ENCODE assay signal across 12 cellular contexts in the genomic region with DNA sequence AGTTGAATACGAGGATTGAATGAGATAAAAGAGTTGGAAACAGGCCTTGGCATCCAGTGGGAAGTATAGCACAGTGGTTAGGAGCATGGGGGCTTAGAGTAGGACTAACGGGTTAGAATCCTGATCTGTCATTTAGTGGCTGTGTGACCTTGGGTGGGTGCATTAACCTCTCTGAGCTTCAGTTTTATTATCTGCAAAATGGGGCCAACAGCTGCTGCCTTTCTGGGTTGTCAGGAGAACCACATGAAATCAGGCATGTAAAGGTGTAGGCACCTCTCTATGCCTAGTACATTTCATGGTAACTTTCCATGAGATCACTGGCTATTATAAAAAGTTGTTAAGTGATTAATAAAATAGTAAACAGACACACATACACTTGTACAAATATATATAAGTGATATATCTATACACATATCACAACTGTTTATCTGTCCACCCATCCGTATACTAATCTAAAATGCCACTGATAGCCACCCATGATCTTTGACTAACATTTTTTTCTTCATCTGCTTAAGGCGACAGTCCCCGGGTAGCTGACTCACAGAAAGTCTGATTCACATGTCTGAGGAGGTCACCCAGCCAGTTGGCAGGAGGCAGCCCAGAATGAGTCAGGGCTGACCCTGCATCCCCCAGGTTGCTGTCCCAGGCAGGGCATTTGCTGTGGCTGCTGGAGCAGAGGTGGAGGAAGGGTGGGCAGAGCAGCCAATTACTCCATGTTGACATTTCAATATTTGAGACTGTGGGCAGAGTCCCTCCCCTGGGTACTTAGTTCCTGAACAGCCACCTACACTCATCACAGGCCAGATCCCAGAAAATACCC.
DNase-seq lines count a peak whose midpoint lies in the region; ATAC-seq, FAIRE-seq and TF ChIP-seq lines count a peak whose summit lies in the region.
"Had no signal": no experiment of that assay in that cellular context is flagged by ENCODE, and none has a peak within 500 bp of the region (broad histone marks: within the 10 kb centered on the region; RNA-seq: fewer than 3 reads in every experiment).

No MANE protein-coding gene starts in this region.

- H3K36me3 Mint-ChIP-seq in glutamatergic neuron (ENCODE audit: unreplicated experiment): no peaks in the 10 kb centered on the region
- no peaks in the 10 kb centered on the region for H3K36me3 Mint-ChIP-seq in T-cell
- H3K36me3 Mint-ChIP-seq: stimulated activated memory B cell treated with anti-CD40 and anti-IgM and Interleukin-4, amounts not matched to agents 10 μg/mL and 1 μg/mL and 100 μg/mL, for 72 hours had no signal

- peak overlapping the region; percentile 69 to 88 (median 86) for H3K27ac ChIP-seq in gastrocnemius medialis
- H3K27ac ChIP-seq: KMS-11 had no signal

- peak in 1 of 2 donors; percentile 18 for TF ChIP-seq POLR2A in gastrocnemius medialis (IDR thresholded peaks at IDR 0.05)

- H3K4me3 Mint-ChIP-seq in glutamatergic neuron (ENCODE audit: unreplicated experiment) (no peak overlapping the region), T-cell (no peak overlapping the region)
- H3K4me3 Mint-ChIP-seq: activated B cell treated with CpG ODN at 0.5 μM for 24 hours; stimulated activated memory B cell treated with anti-CD40 and anti-IgM and Interleukin-4, amounts not matched to agents 10 μg/mL and 1 μg/mL and 100 μg/mL, for 72 hours had no signal

- peaks cover 6% of the 10 kb centered on the region for H3K27me3 Mint-ChIP-seq in glutamatergic neuron (ENCODE audit: unreplicated experiment)
- H3K27me3 Mint-ChIP-seq in T-cell: no peaks in the 10 kb centered on the region
- H3K27me3 Mint-ChIP-seq: stimulated activated memory B cell treated with anti-CD40 and anti-IgM and Interleukin-4, amounts not matched to agents 10 μg/mL and 1 μg/mL and 100 μg/mL, for 72 hours had no signal

- H3K4me1 Mint-ChIP-seq in glutamatergic neuron (ENCODE audit: low read depth, unreplicated experiment) (no peaks in the 10 kb centered on the region), T-cell (no peaks in the 10 kb centered on the region)
- H3K4me1 Mint-ChIP-seq: activated B cell treated with CpG ODN at 0.5 μM for 24 hours; stimulated activated memory B cell treated with anti-CD40 and anti-IgM and Interleukin-4, amounts not matched to agents 10 μg/mL and 1 μg/mL and 100 μg/mL, for 72 hours had no signal

- H3K9me3 Mint-ChIP-seq in glutamatergic neuron (ENCODE audit: unreplicated experiment) (no peaks in the 10 kb centered on the region), T-cell (peaks cover 0 to 3% (median 0%) of the 10 kb centered on the region in 3 donors)
- H3K9me3 Mint-ChIP-seq: activated B cell treated with CpG ODN at 0.5 μM for 24 hours had no signal

- no peaks in the 10 kb centered on the region for H3K36me3 ChIP-seq in gastrocnemius medialis

- CTCF ChIA-PET in T-cell (lab: Charles Lee): no interaction called here

- ATAC-seq in gastrocnemius medialis (peak; percentile 82 to 89), HG02623 (IDR thresholded peaks at IDR 0.05; ENCODE audit: unreplicated experiment) (no peak), HG02610 (IDR thresholded peaks at IDR 0.05; ENCODE audit: unreplicated experiment) (no peak), T-cell (replicated peaks in 1 of 4) (no peak)
- ATAC-seq: stimulated activated memory B cell treated with anti-CD40 and anti-IgM and Interleukin-4, amounts not matched to agents 10 μg/mL and 1 μg/mL and 100 μg/mL, for 72 hours had no signal

- H3K4me3 ChIP-seq in gastrocnemius medialis: no peak overlapping the region

- H3K27ac Mint-ChIP-seq in glutamatergic neuron (ENCODE audit: unreplicated experiment) (peak overlapping the region; percentile 31), T-cell (no peak overlapping the region)
- H3K27ac Mint-ChIP-seq: activated B cell treated with CpG ODN at 0.5 μM for 24 hours; stimulated activated memory B cell treated with anti-CD40 and anti-IgM and Interleukin-4, amounts not matched to agents 10 μg/mL and 1 μg/mL and 100 μg/mL, for 72 hours had no signal

- no peaks in the 10 kb centered on the region for H3K27me3 ChIP-seq in gastrocnemius medialis

- POLR2A ChIA-PET in T-cell (lab: Charles Lee): no interaction called here

- in situ Hi-C loops in gastrocnemius medialis (cut with MboI; ENCODE audit: low sequenced_read_pairs in 4 of 4): no loop called here

- intact Hi-C loops in gastrocnemius medialis (cut with DNase I; ENCODE audit: low total_unique reads): loop anchor here (1.0 to 2.0 kb wide), 4 partner anchors 32 to 74 kb away; no protein-coding TSS in a partner anchor

- peak; percentile 97 for FAIRE-seq in RCC 7860 (lab: Jason Lieb, UNC)

- no peaks in the 10 kb centered on the region for H3K9me3 ChIP-seq in gastrocnemius medialis

- no peak for TF ChIP-seq CTCF in glutamatergic neuron (IDR thresholded peaks at IDR 0.05; ENCODE audit: partially characterized antibody, unreplicated experiment)
- TF ChIP-seq CTCF in gastrocnemius medialis (IDR thresholded peaks at IDR 0.05 in 4 of 5, conservative IDR thresholded peaks at IDR 0.05 in 1 of 5): no peak

- peaks cover 15 to 38% of the 10 kb centered on the region in 2 donors for H3K4me1 ChIP-seq in gastrocnemius medialis

- DNase-seq in EL (peak; percentile 50), RCC 7860 (ENCODE audit: low spot score) (peak; percentile 95), glutamatergic neuron (no peak), gastrocnemius medialis (peak; percentile 84 to 93), DMS 273 (lab: John Stamatoyannopoulos, UW; ENCODE audit: unreplicated experiment) (no peak), T-cell (no peak)
- DNase-seq: activated B cell treated with CpG ODN at 0.5 μM for 24 hours; stimulated activated CD4-positive, alpha-beta T cell treated with anti-CD3 and anti-CD28 coated beads, Interleukin-12 subunit alpha, Interleukin-12 subunit beta, amount 100 ng/mL, for 4 hours had no signal

Comparison
In these comparisons a context has a peak if more than half of its experiments do, and no peak if none do; other contexts are left out.
1. DNase-seq: peak in EL (single experiment), RCC 7860 (single experiment) and gastrocnemius medialis (2 of 2); none in glutamatergic neuron (single experiment), DMS 273 (single experiment) and T-cell (0 of 34).
2. ATAC-seq: peak in gastrocnemius medialis (2 of 2); none in HG02623 (single experiment), HG02610 (single experiment) and T-cell (0 of 4).